ENCODE assay signal across 8 cellular contexts in genomic region chr6:13273931-13274706, GRCh38. TPM values are rescaled to one million over a fixed set of nuclear protein-coding genes. Genes with fewer than 3 reads are reported as not detected.
DNase-seq lines count a peak whose midpoint lies in the region; ATAC-seq and TF ChIP-seq lines count a peak whose summit lies in the region.

No MANE protein-coding gene starts in this region.

- H3K27me3 Mint-ChIP-seq in IgD-negative memory B cell = peaks cover 1% of the 10 kb centered on the region

- peaks cover 41 to 60% (median 53%) of the 10 kb centered on the region in 3 donors for H3K4me1 Mint-ChIP-seq in IgD-negative memory B cell

- H3K27ac ChIP-seq in lung (ENCODE audit: low read depth in 1 of 2, low read length in 1 of 2) (no peak overlapping the region), esophagus squamous epithelium (peak overlapping the region in 1 of 4 donors; percentile 51)

- WGBS in lung, 2 donors = 32 to 68% methylated on average over 21 of the region's 21 CpGs
- WGBS in esophagus squamous epithelium, 2 donors = 57 to 83% methylated on average over 17 to 21 of the region's 21 CpGs

- H3K27ac Mint-ChIP-seq in IgD-negative memory B cell = peak overlapping the region; percentile 79 to 92 (median 88)

- peaks cover 2% of the 10 kb centered on the region for H3K36me3 Mint-ChIP-seq in IgD-negative memory B cell

- intact Hi-C loops in esophagus squamous epithelium (cut with DNase I) = no loop called here

- no peaks in the 10 kb centered on the region for H3K9me3 Mint-ChIP-seq in IgD-negative memory B cell

- ATAC-seq in GM21360 (IDR thresholded peaks at IDR 0.05; ENCODE audit: unreplicated experiment) (peak; percentile 54), lung (ENCODE audit: insufficient read depth, low FRiP score) (no peak)

- H3K4me1 ChIP-seq in lung (ENCODE audit: control insufficient read depth in 2 of 2, insufficient read depth in 2 of 2, low read length in 2 of 2) (peaks cover 0 to 5% of the 10 kb centered on the region in 2 donors), esophagus squamous epithelium (peaks cover 0 to 6% (median 0%) of the 10 kb centered on the region in 3 donors)

- H3K9me3 ChIP-seq in lung (ENCODE audit: control insufficient read depth in 2 of 2, insufficient read depth in 1 of 2, low read length in 1 of 2) (no peaks in the 10 kb centered on the region), esophagus squamous epithelium (no peaks in the 10 kb centered on the region)

- peaks cover 0 to 12% of the 10 kb centered on the region in 2 donors for H3K36me3 ChIP-seq in lung (ENCODE audit: control insufficient read depth in 2 of 2, insufficient read depth in 2 of 2, low read length in 2 of 2)
- H3K36me3 ChIP-seq in esophagus squamous epithelium = no peaks in the 10 kb centered on the region

- H3K4me3 ChIP-seq in lung (peak overlapping the region; percentile 8), esophagus squamous epithelium (peak overlapping the region in 2 of 4 donors; percentile 11 to 44)

- TF ChIP-seq CTCF in lung (IDR thresholded peaks at IDR 0.05; ENCODE audit: control extremely low read depth, extremely low read depth) (no peak), esophagus squamous epithelium (IDR thresholded peaks at IDR 0.05) (no peak)

- H3K27me3 ChIP-seq in lung (ENCODE audit: control insufficient read depth, insufficient read depth) = no peaks in the 10 kb centered on the region
- H3K27me3 ChIP-seq in esophagus squamous epithelium = no peaks in the 10 kb centered on the region

- peak overlapping the region; percentile 84 to 97 (median 94) for H3K4me3 Mint-ChIP-seq in IgD-negative memory B cell

- DNase-seq in activated CD8-positive, alpha-beta memory T cell treated with anti-CD3 and anti-CD28 coated beads, Interleukin-2, amount 50 U/mL, for 24 hours (ENCODE audit: extremely low read depth) = peak; percentile 20
- DNase-seq in lung (ENCODE audit: low spot score) = peak; percentile 43
- DNase-seq in stimulated activated naive CD4-positive, alpha-beta T cell treated with Interleukin-2 at 50 U/mL for 16 hours (lab: John Stamatoyannopoulos, UW) = peak; percentile 68
- DNase-seq in NCI-H2029 treated with DMSO at 0.1 percent for 48 hours (lab: John Stamatoyannopoulos, UW) = no peak
- no peak for DNase-seq in NCI-H1092 (lab: John Stamatoyannopoulos, UW)
- no peak for DNase-seq in esophagus squamous epithelium (lab: John Stamatoyannopoulos, UW)

- TF ChIP-seq POLR2A in esophagus squamous epithelium (IDR thresholded peaks at IDR 0.05) = no peak

RNA-seq across cellular contexts. Expression of gene TBC1D7, which starts 54.2 kb away (rescaled TPM):
- polyA plus RNA-seq in IgD-negative memory B cell (15.7 TPM), lung (10 to 100 TPM; 19.8 to 20.1 TPM)
- total RNA-seq in lung (10 to 100 TPM; 17.1 to 30.1 TPM), esophagus squamous epithelium (10 to 100 TPM in 3 of 4 donors, 1 to 10 TPM in 1; 8.2 to 13.5 (median 12.6) TPM)

Comparison
In these comparisons a context has a peak if more than half of its experiments do, and no peak if none do; other contexts are left out.
1. DNase-seq: peak in activated CD8-positive, alpha-beta memory T cell treated with anti-CD3 and anti-CD28 coated beads, Interleukin-2, amount 50 U/mL, for 24 hours (single experiment), lung (single experiment) and stimulated activated naive CD4-positive, alpha-beta T cell treated with Interleukin-2 at 50 U/mL for 16 hours (single experiment); none in NCI-H2029 treated with DMSO at 0.1 percent for 48 hours (single experiment), NCI-H1092 (single experiment) and esophagus squamous epithelium (single experiment).